1 cellular context compared by ENCODE assay signal in the genomic region with DNA sequence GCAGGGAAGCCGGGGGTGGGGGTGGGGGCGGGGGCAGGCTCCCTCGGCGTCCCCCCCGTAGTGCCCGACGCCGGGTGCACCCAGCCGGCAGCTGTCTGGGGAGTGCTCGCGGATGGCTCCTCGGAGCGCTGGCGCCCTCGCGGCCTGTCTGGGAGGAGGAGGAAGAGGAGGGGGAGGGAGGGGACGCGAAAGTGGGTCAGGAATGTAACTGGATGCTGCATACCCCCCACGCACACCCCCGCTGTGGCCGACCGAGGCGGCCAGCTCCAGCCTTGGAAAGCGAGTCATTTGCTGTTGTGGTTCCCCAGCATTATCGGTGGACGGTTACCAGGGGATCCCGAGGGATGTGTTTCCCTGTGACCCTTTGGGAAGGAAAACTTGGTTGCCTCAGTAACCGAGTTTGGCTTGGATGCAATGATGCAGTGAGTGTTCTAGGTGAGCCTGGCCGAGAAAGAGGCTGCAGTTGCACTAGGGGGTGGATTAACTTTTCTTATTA.
A peak's percentile ranks its signal among the peaks of the same experiment; 100 is the strongest.
TF ChIP-seq lines count a peak whose summit lies in the region.

No MANE protein-coding gene starts in this region.

TF ChIP-seq in HEK293, 187 proteins besides CTCF, POLR2A, EP300 and RAD21 (continued from another document):
- TF ChIP-seq PRDM10 (tag by site-specific recombination; IDR thresholded peaks at IDR 0.05): peak; percentile 61; the same call in 1 of the 2 replicates
- TF ChIP-seq ZNF24 (tag by site-specific recombination; IDR thresholded peaks at IDR 0.05): peak; percentile 94
- TF ChIP-seq ZBTB17 (tag by site-specific recombination; IDR thresholded peaks at IDR 0.05): peak; percentile 63; the same call in 1 of the 2 replicates
- TF ChIP-seq, protein P1, sequence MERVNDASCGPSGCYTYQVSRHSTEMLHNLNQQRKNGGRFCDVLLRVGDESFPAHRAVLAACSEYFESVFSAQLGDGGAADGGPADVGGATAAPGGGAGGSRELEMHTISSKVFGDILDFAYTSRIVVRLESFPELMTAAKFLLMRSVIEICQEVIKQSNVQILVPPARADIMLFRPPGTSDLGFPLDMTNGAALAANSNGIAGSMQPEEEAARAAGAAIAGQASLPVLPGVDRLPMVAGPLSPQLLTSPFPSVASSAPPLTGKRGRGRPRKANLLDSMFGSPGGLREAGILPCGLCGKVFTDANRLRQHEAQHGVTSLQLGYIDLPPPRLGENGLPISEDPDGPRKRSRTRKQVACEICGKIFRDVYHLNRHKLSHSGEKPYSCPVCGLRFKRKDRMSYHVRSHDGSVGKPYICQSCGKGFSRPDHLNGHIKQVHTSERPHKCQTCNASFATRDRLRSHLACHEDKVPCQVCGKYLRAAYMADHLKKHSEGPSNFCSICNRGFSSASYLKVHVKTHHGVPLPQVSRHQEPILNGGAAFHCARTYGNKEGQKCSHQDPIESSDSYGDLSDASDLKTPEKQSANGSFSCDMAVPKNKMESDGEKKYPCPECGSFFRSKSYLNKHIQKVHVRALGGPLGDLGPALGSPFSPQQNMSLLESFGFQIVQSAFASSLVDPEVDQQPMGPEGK (tag by site-specific recombination; IDR thresholded peaks at IDR 0.05): peak; percentile 79
- TF ChIP-seq ZNF398 (tag by site-specific recombination; IDR thresholded peaks at IDR 0.05): peak; percentile 87
- TF ChIP-seq ZNF214 (tag by site-specific recombination; IDR thresholded peaks at IDR 0.05; ENCODE audit: borderline replicate concordance): no peak
- peak; percentile 58; the same call in 1 of the 2 replicates for TF ChIP-seq ZNF777 (tag by site-specific recombination; IDR thresholded peaks at IDR 0.05; ENCODE audit: borderline replicate concordance)
- TF ChIP-seq ZNF366 (tag by site-specific recombination; conservative IDR thresholded peaks at IDR 0.05): peak; percentile 33; the same call in 1 of the 2 replicates
- TF ChIP-seq ZNF677 (tag by site-specific recombination; IDR thresholded peaks at IDR 0.05): no peak
- peak; percentile 93 for TF ChIP-seq ZFHX2 (tag by site-specific recombination; conservative IDR thresholded peaks at IDR 0.05)
- TF ChIP-seq ZNF600 (tag by site-specific recombination; IDR thresholded peaks at IDR 0.05): peak; percentile 55
- TF ChIP-seq SCRT2 (tag by site-specific recombination; IDR thresholded peaks at IDR 0.05): 0 out of 2 replicates have a peak, but pooled peaks have one; percentile 6
- TF ChIP-seq ZNF792 (tag by site-specific recombination; IDR thresholded peaks at IDR 0.05): no peak
- TF ChIP-seq PRDM1 (tag by site-specific recombination; IDR thresholded peaks at IDR 0.05): peak; percentile 60; the same call in 1 of the 2 replicates
- TF ChIP-seq ZNF76 (tag by site-specific recombination; IDR thresholded peaks at IDR 0.05; ENCODE audit: borderline replicate concordance, low read depth): no peak
- TF ChIP-seq IKZF3 (tag by site-specific recombination; IDR thresholded peaks at IDR 0.05): peak; percentile 48
- TF ChIP-seq ZIC2 (tag by site-specific recombination; IDR thresholded peaks at IDR 0.05): peak; percentile 62
- peak; percentile 79 for TF ChIP-seq ZBTB10 (tag by site-specific recombination; IDR thresholded peaks at IDR 0.05)
- TF ChIP-seq, protein P2, sequence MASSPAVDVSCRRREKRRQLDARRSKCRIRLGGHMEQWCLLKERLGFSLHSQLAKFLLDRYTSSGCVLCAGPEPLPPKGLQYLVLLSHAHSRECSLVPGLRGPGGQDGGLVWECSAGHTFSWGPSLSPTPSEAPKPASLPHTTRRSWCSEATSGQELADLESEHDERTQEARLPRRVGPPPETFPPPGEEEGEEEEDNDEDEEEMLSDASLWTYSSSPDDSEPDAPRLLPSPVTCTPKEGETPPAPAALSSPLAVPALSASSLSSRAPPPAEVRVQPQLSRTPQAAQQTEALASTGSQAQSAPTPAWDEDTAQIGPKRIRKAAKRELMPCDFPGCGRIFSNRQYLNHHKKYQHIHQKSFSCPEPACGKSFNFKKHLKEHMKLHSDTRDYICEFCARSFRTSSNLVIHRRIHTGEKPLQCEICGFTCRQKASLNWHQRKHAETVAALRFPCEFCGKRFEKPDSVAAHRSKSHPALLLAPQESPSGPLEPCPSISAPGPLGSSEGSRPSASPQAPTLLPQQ (tag by site-specific recombination; IDR thresholded peaks at IDR 0.05): no peak; the same call in 1 of the 2 replicates
- TF ChIP-seq GLIS2 (tag by site-specific recombination; IDR thresholded peaks at IDR 0.05): peak; percentile 95
- peak; percentile 94 for TF ChIP-seq GLIS1 (tag by site-specific recombination; IDR thresholded peaks at IDR 0.05)
- peak; percentile 31; the same call in 1 of the 2 replicates for TF ChIP-seq KLF8 (tag by site-specific recombination; IDR thresholded peaks at IDR 0.05)
- TF ChIP-seq ZNF404 (tag by site-specific recombination; IDR thresholded peaks at IDR 0.05): no peak
- TF ChIP-seq ZNF121 (tag by site-specific recombination; IDR thresholded peaks at IDR 0.05): no peak
- TF ChIP-seq ZNF10 (tag by site-specific recombination; IDR thresholded peaks at IDR 0.05): peak; percentile 85
- TF ChIP-seq, protein P3, sequence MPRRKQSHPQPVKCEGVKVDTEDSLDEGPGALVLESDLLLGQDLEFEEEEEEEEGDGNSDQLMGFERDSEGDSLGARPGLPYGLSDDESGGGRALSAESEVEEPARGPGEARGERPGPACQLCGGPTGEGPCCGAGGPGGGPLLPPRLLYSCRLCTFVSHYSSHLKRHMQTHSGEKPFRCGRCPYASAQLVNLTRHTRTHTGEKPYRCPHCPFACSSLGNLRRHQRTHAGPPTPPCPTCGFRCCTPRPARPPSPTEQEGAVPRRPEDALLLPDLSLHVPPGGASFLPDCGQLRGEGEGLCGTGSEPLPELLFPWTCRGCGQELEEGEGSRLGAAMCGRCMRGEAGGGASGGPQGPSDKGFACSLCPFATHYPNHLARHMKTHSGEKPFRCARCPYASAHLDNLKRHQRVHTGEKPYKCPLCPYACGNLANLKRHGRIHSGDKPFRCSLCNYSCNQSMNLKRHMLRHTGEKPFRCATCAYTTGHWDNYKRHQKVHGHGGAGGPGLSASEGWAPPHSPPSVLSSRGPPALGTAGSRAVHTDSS (tag by site-specific recombination; IDR thresholded peaks at IDR 0.05): peak; percentile 75
- TF ChIP-seq ZNF571 (tag by site-specific recombination; IDR thresholded peaks at IDR 0.05): no peak
- peak; percentile 91 for TF ChIP-seq EGR2 (tag by site-specific recombination; IDR thresholded peaks at IDR 0.05; ENCODE audit: low read depth)
- TF ChIP-seq ZNF423 (tag by site-specific recombination; IDR thresholded peaks at IDR 0.05): peak; percentile 75
- TF ChIP-seq ZBTB20 (tag by site-specific recombination; IDR thresholded peaks at IDR 0.05): peak; percentile 18; the same call in 1 of the 2 replicates
- TF ChIP-seq ZNF335 (tag by site-specific recombination; conservative IDR thresholded peaks at IDR 0.05): peak; percentile 64
- peak; percentile 62 for TF ChIP-seq WT1 (tag by site-specific recombination; IDR thresholded peaks at IDR 0.05)
- TF ChIP-seq ZBTB26 (tag by site-specific recombination; optimal IDR thresholded peaks at IDR 0.05): peak; percentile 62
- TF ChIP-seq ZBTB11 (tag by site-specific recombination; conservative IDR thresholded peaks at IDR 0.05; ENCODE audit: low read depth): peak; percentile 91
